Comparison of ENCODE assay signal across 7 cellular contexts in genomic region chr22:45308624-45309421, GRCh38. TPM values are rescaled to one million over a fixed set of nuclear protein-coding genes. Genes with fewer than 3 reads are reported as not detected.
DNase-seq lines count a peak whose midpoint lies in the region; ATAC-seq, FAIRE-seq and TF ChIP-seq lines count a peak whose summit lies in the region.

No MANE protein-coding gene starts in this region.

- CTCF ChIA-PET in HEK293T (lab: Yijun Ruan, JAX): no interaction called here

- peak overlapping the region; percentile 69 to 92 (median 90) for H3K27ac ChIP-seq in esophagus muscularis mucosa (replicated peaks in 1 of 4)
- H3K27ac ChIP-seq in pancreas: peak overlapping the region in 3 of 4 donors; percentile 23 to 74 (median 68)

- H3K27me3 ChIP-seq in esophagus muscularis mucosa (no peaks in the 10 kb centered on the region), pancreas (no peaks in the 10 kb centered on the region)

- TF ChIP-seq POLR2A in esophagus muscularis mucosa (IDR thresholded peaks at IDR 0.05; ENCODE audit: low read depth): no peak
- no peak for TF ChIP-seq POLR2A in GM18505 (IDR thresholded peaks at IDR 0.05; ENCODE audit: borderline replicate concordance, extremely low read depth, insufficient read depth, insufficient read length)

- WGBS in esophagus muscularis mucosa: 57% methylated on average over 28 of the region's 28 CpGs
- 68 to 72% methylated on average over 28 of the region's 28 CpGs for WGBS in pancreas, 2 donors

- POLR2A ChIA-PET in HEK293T (lab: Yijun Ruan, JAX): interaction anchor here (0.6 to 1.3 kb wide), 2 partner anchors 9 to 11 kb away, joined by 3 to 4 read pairs; no protein-coding TSS in a partner anchor

- peak overlapping the region; percentile 96 to 100 (median 98) for H3K4me3 ChIP-seq in esophagus muscularis mucosa
- H3K4me3 ChIP-seq in pancreas: peak overlapping the region in 3 of 4 donors; percentile 5 to 99 (median 98)

- intact Hi-C loops in esophagus muscularis mucosa (cut with DNase I) (loop anchor here (5.0 kb wide), 1 partner anchor 37 kb away; no protein-coding TSS in a partner anchor), pancreas (cut with DNase I) (no loop called here)

- H3K4me1 ChIP-seq in esophagus muscularis mucosa (peaks cover 15 to 37% (median 25%) of the 10 kb centered on the region in 4 donors), pancreas (peaks cover 0 to 10% (median 0%) of the 10 kb centered on the region in 3 donors)

- no peak for TF ChIP-seq CTCF in esophagus muscularis mucosa (IDR thresholded peaks at IDR 0.05)
- TF ChIP-seq CTCF in pancreas (IDR thresholded peaks at IDR 0.05): no peak

- H3K9me3 ChIP-seq in esophagus muscularis mucosa: no peaks in the 10 kb centered on the region
- H3K9me3 ChIP-seq in pancreas: no peaks in the 10 kb centered on the region

- H3K36me3 ChIP-seq in esophagus muscularis mucosa (no peaks in the 10 kb centered on the region), pancreas (no peaks in the 10 kb centered on the region)

- no peak for TF ChIP-seq EP300 in esophagus muscularis mucosa (IDR thresholded peaks at IDR 0.05)

- ATAC-seq in pancreas (no peak), GM18505 (IDR thresholded peaks at IDR 0.05; ENCODE audit: unreplicated experiment) (no peak)

- FAIRE-seq in pancreas (lab: Jason Lieb, UNC): no peak

- no peak for DNase-seq in HEK293T (ENCODE audit: extremely low spot score)
- DNase-seq in SW480 (ENCODE audit: low spot score): peak; percentile 68
- DNase-seq in esophagus muscularis mucosa (ENCODE audit: extremely low spot score): no peak
- DNase-seq in pancreas: peak in 4 of 6 donors; percentile 19 to 46 (median 42)
- DNase-seq in epidermal melanocyte (ENCODE audit: insufficient read length, low spot score): no peak
- no peak for DNase-seq in NCI-H2081 treated with DMSO at 0.1 percent for 48 hours (lab: John Stamatoyannopoulos, UW)

TF ChIP-seq in HEK293T, 16 proteins besides CTCF, POLR2A, EP300 and RAD21:
- peak; percentile 42; the same call in 1 of the 2 replicates for TF ChIP-seq L3MBTL2 (conservative IDR thresholded peaks at IDR 0.05)
- no peak for TF ChIP-seq SUZ12 (IDR thresholded peaks at IDR 0.05)

RNA-seq across cellular contexts. Expression of gene FAM118A, which starts 0.9 kb away (rescaled TPM):
- total RNA-seq in esophagus muscularis mucosa (10 to 100 TPM; 24.4 to 45.8 (median 32.1) TPM), pancreas (10 to 100 TPM in 2 of 6 donors, 1 to 10 TPM in 4; 7.1 to 25.4 (median 8.2) TPM)
- polyA plus RNA-seq in pancreas: 100 to 1,000 TPM in 1 of 2 donors, 10 to 100 TPM in 1; 19.0 to 127 TPM

RNA-seq across cellular contexts. Expression of gene UPK3A, which starts 24.1 kb away (rescaled TPM):
- total RNA-seq in esophagus muscularis mucosa: not detected
- total RNA-seq in pancreas: not detected
- polyA plus RNA-seq in pancreas: under 1 TPM in 1 of 2 donors, not detected in 1; 0.21 TPM

Comparison
In these comparisons a context has a peak if more than half of its experiments do, and no peak if none do; other contexts are left out.
1. DNase-seq: peak in SW480 (single experiment) and pancreas (4 of 6); none in HEK293T (single experiment), esophagus muscularis mucosa (single experiment), epidermal melanocyte (single experiment) and NCI-H2081 treated with DMSO at 0.1 percent for 48 hours (single experiment).